In genomic region chr16:13607289-13607688, GRCh38 we compare ENCODE assay signal across 24 cellular contexts.
DNase-seq lines count a peak whose midpoint lies in the region; ATAC-seq, FAIRE-seq and TF ChIP-seq lines count a peak whose summit lies in the region.
"Had no signal": no experiment of that assay in that cellular context is flagged by ENCODE, and none has a peak within 500 bp of the region (broad histone marks: within the 10 kb centered on the region; RNA-seq: fewer than 3 reads in every experiment).

No MANE protein-coding gene starts in this region.

- no peaks in the 10 kb centered on the region for H3K36me3 Mint-ChIP-seq in WTC11
- H3K36me3 Mint-ChIP-seq: CD14-positive monocyte; CD4-positive, alpha-beta memory T cell; CD4-positive, CD25-positive, alpha-beta regulatory T cell had no signal

- CTCF ChIA-PET in WTC11 (lab: Charles Lee), result interaction anchor here (0.5 kb wide), 1 partner anchor 20 kb away, joined by 7 read pairs; no protein-coding TSS in a partner anchor

- H3K9me3 Mint-ChIP-seq in WTC11, result no peaks in the 10 kb centered on the region

- TF ChIP-seq CTCF in WTC11 (IDR thresholded peaks at IDR 0.05), result no peak

- no peaks in the 10 kb centered on the region for H3K27me3 Mint-ChIP-seq in WTC11 (ENCODE audit: low read depth)
- H3K27me3 Mint-ChIP-seq: B cell; CD4-positive, alpha-beta memory T cell; CD4-positive, CD25-positive, alpha-beta regulatory T cell had no signal

- no peak overlapping the region for H3K27ac Mint-ChIP-seq in WTC11
- H3K27ac Mint-ChIP-seq: B cell; CD14-positive monocyte; CD4-positive, alpha-beta memory T cell; CD4-positive, CD25-positive, alpha-beta regulatory T cell had no signal

- no peak overlapping the region for H3K4me3 Mint-ChIP-seq in WTC11
- H3K4me3 Mint-ChIP-seq: B cell; CD14-positive monocyte; CD4-positive, alpha-beta memory T cell; CD8-positive, alpha-beta memory T cell had no signal

- peaks cover 37% of the 10 kb centered on the region for H3K4me1 Mint-ChIP-seq in WTC11
- H3K4me1 Mint-ChIP-seq: B cell; CD14-positive monocyte; CD4-positive, alpha-beta memory T cell; CD4-positive, CD25-positive, alpha-beta regulatory T cell; CD8-positive, alpha-beta memory T cell had no signal

- ATAC-seq in WTC11, result no peak

- POLR2A ChIA-PET in WTC11 (lab: Charles Lee), result interaction anchor here (0.7 kb wide), 1 partner anchor 9 kb away, joined by 3 read pairs; no protein-coding TSS in a partner anchor

- DNase-seq in Daoy (ENCODE audit: low read depth) (peak; percentile 13), WTC11 (ENCODE audit: low spot score) (no peak), urothelium cell line (ENCODE audit: low spot score) (peak; percentile 79), amniotic stem cell (lab: John Stamatoyannopoulos, UW) (no peak), pons (ENCODE audit: low spot score) (no peak), NCI-H128 (lab: John Stamatoyannopoulos, UW; ENCODE audit: unreplicated experiment) (no peak)
- DNase-seq: 8988T; AML-193; CD4-positive, alpha-beta memory T cell; CD4-positive, CD25-positive, alpha-beta regulatory T cell; CD8-positive, alpha-beta memory T cell; COR-L47; DMS 273 treated with DMSO at 0.1 percent for 48 hours; DMS153; DMS53; DMS79; DND-41; GF-D8 had no signal

- FAIRE-seq in urothelium cell line (lab: Jason Lieb, UNC), result peak; percentile 17
- FAIRE-seq: A204.1, G401.6, GM12891, GM19239 had no signal

TF ChIP-seq in WTC11, 78 proteins besides CTCF, POLR2A, EP300 and RAD21:
- TF ChIP-seq ZNF121 (CRISPR knock-in tag; IDR thresholded peaks at IDR 0.05) (peak; percentile 66; the same call in 1 of the 2 replicates), E2F1 (CRISPR knock-in tag; IDR thresholded peaks at IDR 0.05) (no peak)

Comparison
In these comparisons a context has a peak if more than half of its experiments do, and no peak if none do; other contexts are left out.
1. DNase-seq: peak in Daoy (single experiment) and urothelium cell line (single experiment); none in WTC11 (single experiment), amniotic stem cell (single experiment), pons (single experiment) and NCI-H128 (single experiment).